ENCODE assay signal across 29 cellular contexts in genomic region chr9:94600258-94600657, GRCh38. TPM values are rescaled to one million over a fixed set of nuclear protein-coding genes. Genes with fewer than 3 reads are reported as not detected.
DNase-seq lines count a peak whose midpoint lies in the region; ATAC-seq, FAIRE-seq and TF ChIP-seq lines count a peak whose summit lies in the region.
"Had no signal": no experiment of that assay in that cellular context is flagged by ENCODE, and none has a peak within 500 bp of the region (broad histone marks: within the 10 kb centered on the region; RNA-seq: fewer than 3 reads in every experiment).

No MANE protein-coding gene starts in this region.

- intact Hi-C loops in OCI-LY7 (cut with micrococcal nuclease; ENCODE audit: unreplicated experiment) = no loop called here
- intact Hi-C loops in left colon (cut with DNase I, micrococcal nuclease) = no loop called here
- intact Hi-C loops in activated naive CD4-positive, alpha-beta T cell treated with anti-CD3 and anti-CD28 coated beads for 36 hours (cut with micrococcal nuclease) = loop anchor here (5.0 kb wide), 1 partner anchor 533 kb away; no protein-coding TSS in a partner anchor

- no peaks in the 10 kb centered on the region for H3K27me3 ChIP-seq in mucosa of rectum (ENCODE audit: control insufficient read depth in 2 of 2, insufficient read depth in 2 of 2, low read length in 2 of 2)
- no peaks in the 10 kb centered on the region for H3K27me3 ChIP-seq in small intestine (ENCODE audit: control insufficient read depth in 2 of 2, insufficient read depth in 2 of 2, low read length in 2 of 2)

- 39 to 72% (median 44%) methylated on average over 8 of the region's 8 CpGs for WGBS in small intestine, 3 donors

- H3K27ac Mint-ChIP-seq in activated naive CD4-positive, alpha-beta T cell treated with anti-CD3 and anti-CD28 coated beads for 36 hours = no peak overlapping the region
- H3K27ac Mint-ChIP-seq: GM23338 had no signal

- no peaks in the 10 kb centered on the region for H3K27me3 Mint-ChIP-seq in activated naive CD4-positive, alpha-beta T cell treated with anti-CD3 and anti-CD28 coated beads for 36 hours (ENCODE audit: low read depth)

- peak overlapping the region; percentile 83 for H3K27ac ChIP-seq in OCI-LY7 (ENCODE audit: low read depth, low read length, poor library complexity, severe bottlenecking)
- peak overlapping the region; percentile 52 to 60 for H3K27ac ChIP-seq in mucosa of rectum (ENCODE audit: low read depth in 2 of 2, low read length in 2 of 2)
- no peak overlapping the region for H3K27ac ChIP-seq in small intestine (ENCODE audit: low read depth in 1 of 2, low read length in 1 of 2)
- H3K27ac ChIP-seq: HL-60, SJSA1 had no signal

- peak overlapping the region in 1 of 2 donors; percentile 60 for H3K9ac ChIP-seq in mucosa of rectum (ENCODE audit: low read depth in 1 of 2, low read length in 2 of 2)

- H2AFZ ChIP-seq in OCI-LY7 (ENCODE audit: low read length) = peak overlapping the region; percentile 87
- H2AFZ ChIP-seq: GM23338 had no signal

- DNase-seq in OCI-LY7 (ENCODE audit: low spot score) = peak; percentile 68
- DNase-seq in left colon = peak; percentile 70 to 71
- peak; percentile 69 for DNase-seq in small intestine
- DNase-seq in kidney glomerular epithelial cell (lab: John Stamatoyannopoulos, UW) = no peak
- DNase-seq in GM19239 (ENCODE audit: insufficient read length, low spot score) = no peak
- DNase-seq in kidney tubule cell (ENCODE audit: low spot score) = no peak
- DNase-seq in activated naive CD4-positive, alpha-beta T cell treated with anti-CD3 and anti-CD28 coated beads for 36 hours = no peak
- DNase-seq: AML-193; C1 segment of cervical spinal cord; Calu3; CD8-positive, alpha-beta memory T cell; DMS153; KG1; NCI-H1092; NCI-H1436; NCI-H1930; NCI-H2227 treated with DMSO at 0.1 percent for 48 hours; NCI-H510A; NCI-H748 treated with DMSO at 0.1 percent for 48 hours had no signal

- H4K20me1 ChIP-seq in OCI-LY7 (ENCODE audit: insufficient read depth, low read length) = no peaks in the 10 kb centered on the region

- no peaks in the 10 kb centered on the region for H3K36me3 Mint-ChIP-seq in activated naive CD4-positive, alpha-beta T cell treated with anti-CD3 and anti-CD28 coated beads for 36 hours (ENCODE audit: low read depth)
- H3K36me3 Mint-ChIP-seq: CD8-positive, alpha-beta memory T cell had no signal

- peaks cover 5% of the 10 kb centered on the region; the same call in 1 of the 2 replicates for H3K79me2 ChIP-seq in OCI-LY7 (ENCODE audit: insufficient read depth, low read depth, low read length)

- peak overlapping the region; percentile 59 for H3K4me2 ChIP-seq in OCI-LY7 (ENCODE audit: low read length)
- H3K4me2 ChIP-seq: GM23338 had no signal

- H3K9me3 Mint-ChIP-seq in activated naive CD4-positive, alpha-beta T cell treated with anti-CD3 and anti-CD28 coated beads for 36 hours = no peaks in the 10 kb centered on the region
- H3K9me3 Mint-ChIP-seq: CD8-positive, alpha-beta memory T cell; GM23338 had no signal

- no peak overlapping the region for H3K4me3 Mint-ChIP-seq in activated naive CD4-positive, alpha-beta T cell treated with anti-CD3 and anti-CD28 coated beads for 36 hours
- H3K4me3 Mint-ChIP-seq: CD8-positive, alpha-beta memory T cell; GM23338 had no signal

- peaks cover 92% of the 10 kb centered on the region for H3K4me1 ChIP-seq in OCI-LY7 (ENCODE audit: insufficient read depth, low read length, poor library complexity, severe bottlenecking)
- peaks cover 27 to 35% of the 10 kb centered on the region in 2 donors for H3K4me1 ChIP-seq in mucosa of rectum (ENCODE audit: control insufficient read depth in 2 of 2, insufficient read depth in 2 of 2, low read length in 2 of 2)
- peaks cover 0 to 4% of the 10 kb centered on the region in 2 donors for H3K4me1 ChIP-seq in small intestine (ENCODE audit: control insufficient read depth in 2 of 2, insufficient read depth in 1 of 2, low read depth in 1 of 2, low read length in 1 of 2)
- H3K4me1 ChIP-seq: SJSA1 had no signal

- H3K9me3 ChIP-seq in OCI-LY7 (ENCODE audit: low read length) (no peaks in the 10 kb centered on the region), mucosa of rectum (ENCODE audit: control insufficient read depth in 2 of 2, low read length in 2 of 2) (no peaks in the 10 kb centered on the region), small intestine (ENCODE audit: control insufficient read depth, low read depth) (no peaks in the 10 kb centered on the region)
- H3K9me3 ChIP-seq: HAP-1, SJSA1 had no signal

- TF ChIP-seq CTCF in OCI-LY7 (conservative IDR thresholded peaks at IDR 0.05; ENCODE audit: low read length) = no peak

- H3K36me3 ChIP-seq in OCI-LY7 (ENCODE audit: insufficient read depth, low read length) (peaks cover 5% of the 10 kb centered on the region; the same call in 1 of the 2 replicates), mucosa of rectum (ENCODE audit: control insufficient read depth in 2 of 2, insufficient read depth in 2 of 2, low read length in 2 of 2) (no peaks in the 10 kb centered on the region), small intestine (ENCODE audit: control insufficient read depth in 2 of 2, insufficient read depth in 2 of 2, low read length in 2 of 2) (peaks cover 0 to 4% of the 10 kb centered on the region in 2 donors)
- H3K36me3 ChIP-seq: HAP-1, SJSA1 had no signal

- no peaks in the 10 kb centered on the region for H3K9me2 ChIP-seq in OCI-LY7 (ENCODE audit: insufficient read depth, low read length)

- H3K4me3 ChIP-seq in OCI-LY7 (ENCODE audit: low read depth, low read length, poor library complexity, severe bottlenecking) (no peak overlapping the region), mucosa of rectum (ENCODE audit: low read length in 2 of 2) (no peak overlapping the region), small intestine (ENCODE audit: low read depth in 1 of 2, low read length in 2 of 2) (no peak overlapping the region)
- H3K4me3 ChIP-seq: GM23338, HAP-1, SJSA1 had no signal

- POLR2A ChIA-PET in OCI-LY7 (lab: Charles Lee) = interaction anchor here (1.1 to 1.5 kb wide), 2 partner anchors 16 to 73 kb away, joined by 3 to 4 read pairs; no protein-coding TSS in a partner anchor

- CTCF ChIA-PET in OCI-LY7 (lab: Charles Lee; ENCODE audit: unreplicated experiment) = no interaction called here
- CTCF ChIA-PET in activated naive CD4-positive, alpha-beta T cell treated with anti-CD3 and anti-CD28 coated beads for 36 hours (lab: Charles Lee) = no interaction called here

- FAIRE-seq in small intestine (lab: Jason Lieb, UNC) = no peak
- FAIRE-seq in GM19239 (lab: Jason Lieb, UNC) = no peak
- FAIRE-seq: GM12891, RCC 7860 had no signal

- ATAC-seq in left colon = peak; percentile 87
- ATAC-seq: GM23338 had no signal

- BruUV-seq in OCI-LY7 (replicated peaks; lab: Mats Ljungman, UMichigan) = no TSS peak

- peaks cover 6% of the 10 kb centered on the region for H3K4me1 Mint-ChIP-seq in activated naive CD4-positive, alpha-beta T cell treated with anti-CD3 and anti-CD28 coated beads for 36 hours (ENCODE audit: low read depth)

RNA-seq across cellular contexts. Expression of gene FBP2, which starts 6.6 kb away (rescaled TPM):
- not detected in 2 replicates for total RNA-seq in OCI-LY7 (2014; rRNA removed; shearing (Covaris generic))
- total RNA-seq in OCI-LY7 (2022) = not detected in 2 replicates
- not detected for total RNA-seq in left colon
- polyA plus RNA-seq in small intestine = 1 to 10 TPM in 2 of 3 donors, not detected in 1; 1.1 to 1.9 TPM
- not detected for total RNA-seq in activated naive CD4-positive, alpha-beta T cell treated with anti-CD3 and anti-CD28 coated beads for 36 hours
- total RNA-seq: A172; Calu3; CD8-positive, alpha-beta memory T cell; GM23338; HT-29; SJSA1 had no signal
- polyA plus RNA-seq: AG04450; CD8-positive, alpha-beta memory T cell; GM23338 had no signal

RNA-seq across cellular contexts. Expression of gene FBP1, which starts 39.1 kb away (rescaled TPM):
- total RNA-seq in OCI-LY7 (2014; rRNA removed; shearing (Covaris generic)) = 70.0 and 79.1 TPM in 2 replicates
- 63.9 and 94.1 TPM in 2 replicates for total RNA-seq in OCI-LY7 (2022)
- 10 to 100 TPM; 53.4 to 71.6 TPM for total RNA-seq in left colon
- 1,000 to 10,000 TPM in 1 of 3 donors, 100 to 1,000 TPM in 2; 113 to 1,158 (median 497) TPM for polyA plus RNA-seq in small intestine
- 1 to 10 TPM; 1.5 to 1.9 TPM for total RNA-seq in activated naive CD4-positive, alpha-beta T cell treated with anti-CD3 and anti-CD28 coated beads for 36 hours
- total RNA-seq: SJSA1 had no signal
- polyA plus RNA-seq: AG04450 had no signal

RNA-seq across cellular contexts. Expression of gene PCAT7, which starts 45.4 kb away (rescaled TPM):
- total RNA-seq in OCI-LY7 (2014; rRNA removed; shearing (Covaris generic)) = 1.8 and 2.9 TPM in 2 replicates
- total RNA-seq in OCI-LY7 (2022) = 2.5 and 3.2 TPM in 2 replicates
- total RNA-seq in left colon = 1 to 10 TPM; 1.9 to 3.4 TPM
- 1 to 10 TPM in 1 of 3 donors, under 1 TPM in 2; 0.42 to 2.0 (median 0.54) TPM for polyA plus RNA-seq in small intestine
- not detected for total RNA-seq in activated naive CD4-positive, alpha-beta T cell treated with anti-CD3 and anti-CD28 coated beads for 36 hours
- total RNA-seq: CD8-positive, alpha-beta memory T cell had no signal
- polyA plus RNA-seq: AG04450; CD8-positive, alpha-beta memory T cell had no signal

Comparison
In these comparisons a context has a peak if more than half of its experiments do, and no peak if none do; other contexts are left out.
1. DNase-seq: peak in OCI-LY7 (single experiment), left colon (2 of 2) and small intestine (single experiment); none in kidney glomerular epithelial cell (single experiment), GM19239 (single experiment), kidney tubule cell (single experiment) and activated naive CD4-positive, alpha-beta T cell treated with anti-CD3 and anti-CD28 coated beads for 36 hours (single experiment).
2. H3K27ac ChIP-seq: peak in OCI-LY7 (single experiment) and mucosa of rectum (2 of 2); none in small intestine (0 of 2).
3. RNA of gene FBP1, which starts 39.1 kb away (total RNA-seq): 63.9 to 94.1 TPM in OCI-LY7 and 53.4 to 71.6 TPM in left colon; 1.5 to 1.9 TPM in activated naive CD4-positive, alpha-beta T cell treated with anti-CD3 and anti-CD28 coated beads for 36 hours; every median in the first group is over 10 times any median in the second.